Comparison of ENCODE assay signal across 1 cellular context in the genomic region with DNA sequence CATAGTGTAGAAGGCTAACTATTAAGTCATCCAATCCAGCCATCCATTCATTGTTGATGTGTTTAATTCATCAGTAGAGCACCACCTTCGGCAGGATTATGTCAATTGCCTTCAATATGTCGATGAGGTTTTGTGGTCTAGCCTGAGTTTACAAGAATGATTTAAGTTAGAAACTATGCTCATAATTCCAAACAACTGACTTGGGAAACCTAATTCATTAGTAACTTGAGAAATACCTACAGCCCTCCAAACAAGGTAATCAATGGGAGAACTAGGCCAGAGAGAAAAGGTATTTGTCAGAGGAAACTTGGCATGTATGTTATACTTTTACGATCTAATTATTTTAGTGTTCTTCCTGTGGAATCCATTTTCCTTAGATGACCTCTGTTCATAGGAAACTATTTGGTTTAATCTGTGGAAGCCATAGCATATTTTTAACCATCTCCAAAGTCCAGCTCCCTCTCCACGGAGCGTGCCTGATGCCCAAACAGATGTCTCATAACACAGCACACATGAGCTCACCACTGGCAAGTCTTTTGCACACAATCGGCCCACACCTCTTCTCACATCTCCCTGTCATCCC.
A peak's percentile ranks its signal among the peaks of the same experiment; 100 is the strongest.
TF ChIP-seq lines count a peak whose summit lies in the region.

No MANE protein-coding gene starts in this region.

TF ChIP-seq in IMR-90, 13 proteins besides CTCF, POLR2A, EP300 and RAD21 (continued from another document):
- TF ChIP-seq, protein P1, sequence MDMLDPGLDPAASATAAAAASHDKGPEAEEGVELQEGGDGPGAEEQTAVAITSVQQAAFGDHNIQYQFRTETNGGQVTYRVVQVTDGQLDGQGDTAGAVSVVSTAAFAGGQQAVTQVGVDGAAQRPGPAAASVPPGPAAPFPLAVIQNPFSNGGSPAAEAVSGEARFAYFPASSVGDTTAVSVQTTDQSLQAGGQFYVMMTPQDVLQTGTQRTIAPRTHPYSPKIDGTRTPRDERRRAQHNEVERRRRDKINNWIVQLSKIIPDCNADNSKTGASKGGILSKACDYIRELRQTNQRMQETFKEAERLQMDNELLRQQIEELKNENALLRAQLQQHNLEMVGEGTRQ (IDR thresholded peaks at IDR 0.05; ENCODE audit: low read depth, low read length), result no peak
- TF ChIP-seq CEBPB (IDR thresholded peaks at IDR 0.05; ENCODE audit: low read depth, low read length) (peak; percentile 28; the same call in 1 of the 2 replicates), RCOR1 (IDR thresholded peaks at IDR 0.05; ENCODE audit: insufficient replicate concordance, low read length) (peak; percentile 17), MAFK (IDR thresholded peaks at IDR 0.05; ENCODE audit: low read depth, low read length) (no peak), BHLHE40 (IDR thresholded peaks at IDR 0.05; ENCODE audit: low read depth, low read length) (peak; percentile 79; the same call in 1 of the 2 replicates), CHD1 (IDR thresholded peaks at IDR 0.05; ENCODE audit: low read depth, low read length) (no peak; the same call in 1 of the 2 replicates), MXI1 (IDR thresholded peaks at IDR 0.05; ENCODE audit: borderline replicate concordance, low read depth, low read length) (no peak)
- TF ChIP-seq, protein P2, sequence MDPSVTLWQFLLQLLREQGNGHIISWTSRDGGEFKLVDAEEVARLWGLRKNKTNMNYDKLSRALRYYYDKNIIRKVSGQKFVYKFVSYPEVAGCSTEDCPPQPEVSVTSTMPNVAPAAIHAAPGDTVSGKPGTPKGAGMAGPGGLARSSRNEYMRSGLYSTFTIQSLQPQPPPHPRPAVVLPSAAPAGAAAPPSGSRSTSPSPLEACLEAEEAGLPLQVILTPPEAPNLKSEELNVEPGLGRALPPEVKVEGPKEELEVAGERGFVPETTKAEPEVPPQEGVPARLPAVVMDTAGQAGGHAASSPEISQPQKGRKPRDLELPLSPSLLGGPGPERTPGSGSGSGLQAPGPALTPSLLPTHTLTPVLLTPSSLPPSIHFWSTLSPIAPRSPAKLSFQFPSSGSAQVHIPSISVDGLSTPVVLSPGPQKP (IDR thresholded peaks at IDR 0.05; ENCODE audit: borderline replicate concordance, low read depth, low read length), result no peak
